1 cellular context compared by ENCODE assay signal in the genomic region with DNA sequence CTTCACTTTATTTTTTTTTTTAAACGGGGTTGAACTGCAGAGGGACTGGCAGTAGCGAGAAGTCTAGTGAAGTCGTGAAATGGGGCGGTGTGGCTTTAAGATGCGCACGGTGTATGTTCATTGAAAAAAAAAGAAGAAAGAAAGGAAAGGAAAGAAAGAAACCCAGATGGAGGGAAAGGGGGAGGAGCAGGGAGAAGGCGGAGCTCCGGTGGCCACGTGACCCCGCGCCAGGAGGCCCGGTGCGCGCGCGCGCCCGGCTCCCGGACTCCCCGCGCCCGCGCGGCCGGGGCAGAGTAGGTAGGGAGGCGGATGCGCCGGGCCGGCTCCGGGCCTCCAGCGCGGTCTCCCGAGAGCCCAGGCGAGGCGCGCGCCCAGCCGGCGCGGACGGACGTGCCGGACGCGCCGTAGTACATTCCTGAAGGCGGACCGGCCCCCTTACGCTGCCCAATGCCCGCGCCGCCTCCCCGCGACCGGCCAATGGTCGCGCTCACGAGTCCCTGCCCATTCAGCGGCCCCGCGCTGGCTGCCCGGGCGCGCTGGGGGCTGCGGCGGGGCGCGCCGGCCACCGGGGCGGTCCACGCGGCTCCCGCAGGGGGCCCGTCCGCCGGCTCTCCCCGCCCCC.
TF ChIP-seq lines count a peak whose summit lies in the region.

No MANE protein-coding gene starts in this region.

TF ChIP-seq in A549, 52 proteins besides CTCF, POLR2A, EP300 and RAD21 (continued from another document):
- TF ChIP-seq, protein P1, sequence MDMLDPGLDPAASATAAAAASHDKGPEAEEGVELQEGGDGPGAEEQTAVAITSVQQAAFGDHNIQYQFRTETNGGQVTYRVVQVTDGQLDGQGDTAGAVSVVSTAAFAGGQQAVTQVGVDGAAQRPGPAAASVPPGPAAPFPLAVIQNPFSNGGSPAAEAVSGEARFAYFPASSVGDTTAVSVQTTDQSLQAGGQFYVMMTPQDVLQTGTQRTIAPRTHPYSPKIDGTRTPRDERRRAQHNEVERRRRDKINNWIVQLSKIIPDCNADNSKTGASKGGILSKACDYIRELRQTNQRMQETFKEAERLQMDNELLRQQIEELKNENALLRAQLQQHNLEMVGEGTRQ (IDR thresholded peaks at IDR 0.05) = peak; percentile 81
- TF ChIP-seq, protein P2, sequence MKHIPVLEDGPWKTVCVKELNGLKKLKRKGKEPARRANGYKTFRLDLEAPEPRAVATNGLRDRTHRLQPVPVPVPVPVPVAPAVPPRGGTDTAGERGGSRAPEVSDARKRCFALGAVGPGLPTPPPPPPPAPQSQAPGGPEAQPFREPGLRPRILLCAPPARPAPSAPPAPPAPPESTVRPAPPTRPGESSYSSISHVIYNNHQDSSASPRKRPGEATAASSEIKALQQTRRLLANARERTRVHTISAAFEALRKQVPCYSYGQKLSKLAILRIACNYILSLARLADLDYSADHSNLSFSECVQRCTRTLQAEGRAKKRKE (CRISPR knock-in tag; IDR thresholded peaks at IDR 0.05; ENCODE audit: low read depth) = no peak
- TF ChIP-seq, protein P3, sequence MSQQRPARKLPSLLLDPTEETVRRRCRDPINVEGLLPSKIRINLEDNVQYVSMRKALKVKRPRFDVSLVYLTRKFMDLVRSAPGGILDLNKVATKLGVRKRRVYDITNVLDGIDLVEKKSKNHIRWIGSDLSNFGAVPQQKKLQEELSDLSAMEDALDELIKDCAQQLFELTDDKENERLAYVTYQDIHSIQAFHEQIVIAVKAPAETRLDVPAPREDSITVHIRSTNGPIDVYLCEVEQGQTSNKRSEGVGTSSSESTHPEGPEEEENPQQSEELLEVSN (IDR thresholded peaks at IDR 0.05; ENCODE audit: borderline replicate concordance, low read depth) = 0 out of 2 replicates have a peak, but pooled peaks have one; percentile 15
- no peak for TF ChIP-seq ESRRA (IDR thresholded peaks at IDR 0.05; ENCODE audit: borderline replicate concordance, low read length)
- TF ChIP-seq TFCP2L1 (CRISPR knock-in tag; IDR thresholded peaks at IDR 0.05) = no peak
- peak in 1 of 2 experiments; percentile 66; a peak in 2 of 5 replicates for TF ChIP-seq JUN (IDR thresholded peaks at IDR 0.05)
- TF ChIP-seq HOXB13 (CRISPR knock-in tag; IDR thresholded peaks at IDR 0.05; ENCODE audit: low read depth) = no peak
- TF ChIP-seq, protein P4, sequence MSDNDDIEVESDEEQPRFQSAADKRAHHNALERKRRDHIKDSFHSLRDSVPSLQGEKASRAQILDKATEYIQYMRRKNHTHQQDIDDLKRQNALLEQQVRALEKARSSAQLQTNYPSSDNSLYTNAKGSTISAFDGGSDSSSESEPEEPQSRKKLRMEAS (IDR thresholded peaks at IDR 0.05) = peak; percentile 40; the same call in 1 of the 2 replicates
TF ChIP-seq in A549: peak in this region for 5.
